In the genomic region with DNA sequence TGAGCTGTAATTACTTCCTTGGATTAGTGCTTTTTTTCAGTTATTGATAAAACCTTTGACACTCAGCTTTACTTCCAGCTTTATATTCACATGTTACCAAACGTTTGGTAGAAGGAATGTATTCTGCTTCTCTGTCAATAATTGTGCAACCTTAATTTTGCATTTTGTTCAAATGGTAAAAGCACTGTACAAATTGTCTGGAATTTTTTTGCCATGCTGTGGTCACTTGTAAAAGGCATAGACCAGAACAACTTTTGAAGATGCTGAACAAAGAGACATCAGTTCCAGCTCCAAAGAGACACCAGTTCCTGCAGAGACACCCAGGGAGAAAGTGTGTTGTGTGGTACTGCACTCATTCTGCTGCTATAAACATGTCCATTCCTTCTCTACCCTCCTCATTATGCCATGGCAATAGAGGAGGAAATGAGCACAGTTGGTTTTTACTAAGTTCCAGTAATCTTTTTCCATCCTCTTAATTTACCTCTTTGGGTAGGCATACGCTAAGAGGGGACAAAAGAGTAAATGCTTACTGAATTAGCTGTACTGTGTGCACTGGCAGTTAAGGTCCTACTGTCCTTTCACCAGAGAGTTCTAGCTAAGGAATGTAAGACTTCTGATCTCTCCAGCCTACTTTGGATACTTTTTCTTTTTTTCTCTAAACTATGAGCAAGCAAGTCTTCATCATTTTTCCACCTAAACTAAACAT, we compare ENCODE assay signal across 12 cellular contexts.
"Had no signal": no experiment of that assay in that cellular context is flagged by ENCODE, and none has a peak within 500 bp of the region (broad histone marks: within the 10 kb centered on the region; RNA-seq: fewer than 3 reads in every experiment).

No MANE protein-coding gene starts in this region.

- H3K27me3 ChIP-seq: tibial nerve had no signal

- ATAC-seq: activated CD8-positive, alpha-beta T cell treated with anti-CD3 and anti-CD28 coated beads, Interleukin-2, amount 10 ng/mL, durations not matched to agents 7 days and 5 days; left cardiac atrium had no signal

- H3K36me3 ChIP-seq: tibial nerve had no signal

- H3K27ac ChIP-seq: SK-N-MC, tibial nerve had no signal

- H3K9me3 Mint-ChIP-seq: nephron had no signal

- H3K4me1 Mint-ChIP-seq: central memory CD8-positive, alpha-beta T cell; immature natural killer cell; nephron had no signal

- H3K4me3 Mint-ChIP-seq: activated CD8-positive, alpha-beta T cell treated with anti-CD3 and anti-CD28 coated beads, Interleukin-2, amount 10 ng/mL, durations not matched to agents 7 days and 5 days; activated naive CD4-positive, alpha-beta T cell treated with anti-CD3 and anti-CD28 coated beads for 36 hours; central memory CD8-positive, alpha-beta T cell; immature natural killer cell; nephron had no signal

- H3K27me3 Mint-ChIP-seq: central memory CD8-positive, alpha-beta T cell had no signal

- H3K9me3 ChIP-seq: tibial nerve had no signal

- H3K4me3 ChIP-seq: SK-N-MC, tibial nerve had no signal

- DNase-seq: activated CD4-positive, alpha-beta T cell treated with anti-CD3 and anti-CD28 coated beads for 4 hours; activated CD8-positive, alpha-beta T cell treated with anti-CD3 and anti-CD28 coated beads, Interleukin-2, amount 10 ng/mL, durations not matched to agents 7 days and 5 days; activated naive CD4-positive, alpha-beta T cell treated with anti-CD3 and anti-CD28 coated beads for 36 hours; effector memory CD4-positive, alpha-beta T cell; immature natural killer cell; left cardiac atrium; mesendoderm; T-helper 1 cell had no signal

- H3K27ac Mint-ChIP-seq: activated CD8-positive, alpha-beta T cell treated with anti-CD3 and anti-CD28 coated beads, Interleukin-2, amount 10 ng/mL, durations not matched to agents 7 days and 5 days; activated naive CD4-positive, alpha-beta T cell treated with anti-CD3 and anti-CD28 coated beads for 36 hours; immature natural killer cell; nephron had no signal

- H3K36me3 Mint-ChIP-seq: immature natural killer cell had no signal
